ENCODE assay signal across 2 cellular contexts in genomic region chr2:185875532-185875931, GRCh38.
TF ChIP-seq lines count a peak whose summit lies in the region.

No MANE protein-coding gene starts in this region.

TF ChIP-seq in HepG2, 621 proteins besides CTCF, POLR2A, EP300 and RAD21:
- TF ChIP-seq HIC2 (CRISPR knock-in tag; IDR thresholded peaks at IDR 0.05; ENCODE audit: low read depth) (no peak), MTF1 (CRISPR knock-in tag; IDR thresholded peaks at IDR 0.05) (no peak)

TF ChIP-seq in GM12878, 131 proteins besides CTCF, POLR2A, EP300 and RAD21:
- TF ChIP-seq SUPT20H (IDR thresholded peaks at IDR 0.05; ENCODE audit: borderline replicate concordance, control insufficient read depth, low read depth, low read length) (no peak), REST (IDR thresholded peaks at IDR 0.05; ENCODE audit: low read depth, low read length) (no peak), RCOR1 (conservative IDR thresholded peaks at IDR 0.05; ENCODE audit: low read depth, low read length) (no peak), FOS (IDR thresholded peaks at IDR 0.05; ENCODE audit: borderline replicate concordance, extremely low read depth, insufficient read length) (no peak), MAX (IDR thresholded peaks at IDR 0.05; ENCODE audit: low read depth, low read length) (no peak), ZNF24 (IDR thresholded peaks at IDR 0.05) (no peak), TCF7 (IDR thresholded peaks at IDR 0.05; ENCODE audit: borderline replicate concordance) (no peak), TAF1 (IDR thresholded peaks at IDR 0.05; ENCODE audit: borderline replicate concordance, low read depth, low read length) (no peak), BHLHE40 (IDR thresholded peaks at IDR 0.05; ENCODE audit: borderline replicate concordance in 1 of 2, low read depth in 2 of 2, low read length in 1 of 2) (no peak), SIN3A (IDR thresholded peaks at IDR 0.05; ENCODE audit: low read depth, low read length) (no peak), MTA2 (IDR thresholded peaks at IDR 0.05; ENCODE audit: low read depth) (no peak), HCFC1 (IDR thresholded peaks at IDR 0.05; ENCODE audit: low read length) (no peak)
TF ChIP-seq in GM12878: peak in this region for 0.
